Comparison of ENCODE assay signal across 35 cellular contexts in the genomic region with DNA sequence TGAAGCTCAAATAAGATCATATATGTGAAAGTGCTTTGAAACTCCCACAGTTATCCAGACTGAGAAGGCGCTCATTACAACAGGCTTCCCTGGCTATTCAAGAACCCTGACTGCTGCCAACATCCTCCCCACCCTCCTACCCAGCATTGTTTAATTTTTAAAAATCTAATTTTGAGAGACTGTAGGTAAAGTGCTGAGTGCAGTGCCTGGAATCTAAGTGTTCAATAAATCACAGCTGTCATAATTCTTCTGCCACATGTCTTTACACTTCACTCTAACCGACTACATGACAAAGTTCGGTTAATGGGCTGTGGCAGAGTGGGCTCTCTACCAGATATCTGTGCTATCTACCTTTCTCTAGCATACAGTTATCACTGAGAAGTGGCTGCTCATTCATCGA.
"Had no signal": no experiment of that assay in that cellular context is flagged by ENCODE, and none has a peak within 500 bp of the region (broad histone marks: within the 10 kb centered on the region; RNA-seq: fewer than 3 reads in every experiment).

No MANE protein-coding gene starts in this region.

- H3K4me1 ChIP-seq: ascending aorta, Peyer's patch, SJSA1 had no signal

- H3K27me3 Mint-ChIP-seq: activated CD4-positive, alpha-beta memory T cell treated with anti-CD3 and anti-CD28 coated beads, Interleukin-2, amount 10 ng/mL, durations not matched to agents 7 days and 5 days; activated CD8-positive, alpha-beta memory T cell treated with anti-CD3 and anti-CD28 coated beads, Interleukin-2, amount 10 ng/mL, durations not matched to agents 7 days and 5 days; activated naive CD4-positive, alpha-beta T cell treated with anti-CD3 and anti-CD28 coated beads, Interleukin-2, amount 50 U/mL, for 24 hours; activated T-helper 17 cell treated with anti-CD3 and anti-CD28 coated beads, Interleukin-2, amount 50 U/mL, for 72 hours had no signal

- H3K9me3 Mint-ChIP-seq: activated CD4-positive, alpha-beta memory T cell treated with anti-CD3 and anti-CD28 coated beads, Interleukin-2, amount 10 ng/mL, durations not matched to agents 7 days and 5 days; activated naive CD4-positive, alpha-beta T cell treated with anti-CD3 and anti-CD28 coated beads, Interleukin-2, amount 50 U/mL, for 24 hours; activated naive CD8-positive, alpha-beta T cell treated with anti-CD3 and anti-CD28 coated beads, Interleukin-2, amount 10 ng/mL, durations not matched to agents 7 days and 5 days had no signal

- H3K27me3 ChIP-seq: ascending aorta, MG63, Peyer's patch, SJSA1 had no signal

- ATAC-seq: activated CD8-positive, alpha-beta memory T cell treated with anti-CD3 and anti-CD28 coated beads, Interleukin-2, amount 10 ng/mL, durations not matched to agents 7 days and 5 days; activated T-cell treated with anti-CD3 and anti-CD28 coated beads, Interleukin-2, amount 50 U/mL, for 72 hours; activated T-helper 17 cell treated with anti-CD3 and anti-CD28 coated beads, Interleukin-2, amount 50 U/mL, for 72 hours; PC-3 had no signal

- H3K9me3 ChIP-seq: ascending aorta, MG63, Peyer's patch, SJSA1 had no signal

- H3K4me3 ChIP-seq: ascending aorta, MG63, Peyer's patch, SJSA1 had no signal

- H3K27ac ChIP-seq: ascending aorta, Peyer's patch, SJSA1, WERI-Rb-1 had no signal

- DNase-seq: activated CD4-positive, alpha-beta memory T cell treated with anti-CD3 and anti-CD28 coated beads, Interleukin-2, amount 10 ng/mL, durations not matched to agents 7 days and 5 days; activated CD4-positive, alpha-beta T cell treated with anti-CD3 and anti-CD28 coated beads for 1 hour; activated CD4-positive, alpha-beta T cell treated with anti-CD3 and anti-CD28 coated beads for 48 hours; activated CD4-positive, CD25-positive, alpha-beta regulatory T cell; activated CD8-positive, alpha-beta memory T cell treated with anti-CD3 and anti-CD28 coated beads for 24 hours; activated CD8-positive, alpha-beta memory T cell treated with anti-CD3 and anti-CD28 coated beads, Interleukin-2, amount 10 ng/mL, durations not matched to agents 7 days and 5 days; activated CD8-positive, alpha-beta memory T cell treated with anti-CD3 and anti-CD28 coated beads, Interleukin-2, amount 50 U/mL, for 48 hours; activated gamma-delta T cell; activated naive CD4-positive, alpha-beta T cell treated with Interleukin-2 at 50 U/mL for 16 hours; activated naive CD8-positive, alpha-beta T cell treated with anti-CD3 and anti-CD28 coated beads, Interleukin-2, amount 10 ng/mL, durations not matched to agents 7 days and 5 days; activated T-cell treated with anti-CD3 and anti-CD28 coated beads, Interleukin-2, amount 50 U/mL, for 72 hours; amygdala; caudate nucleus; cerebellar nuclear complex; Kasumi-1; KG1; MG63; NCI-H1092; NCI-H1436 treated with DMSO at 0.1 percent for 48 hours; NCI-H1694 treated with DMSO at 0.1 percent for 48 hours; NCI-H2081; NCI-H345; NCI-H524 treated with DMSO at 0.1 percent for 48 hours; NCI-H748 treated with DMSO at 0.1 percent for 48 hours; NK-92 treated with Interleukin-12 subunit alpha and Interleukin-12 subunit beta, amount 100 ng/mL, for 24 hours; PC-3; Peyer's patch; RPMI8226; SHP77 treated with DMSO at 0.1 percent for 48 hours; T1000; WERI-Rb-1 had no signal

- H3K36me3 Mint-ChIP-seq: activated CD8-positive, alpha-beta memory T cell treated with anti-CD3 and anti-CD28 coated beads, Interleukin-2, amount 10 ng/mL, durations not matched to agents 7 days and 5 days; activated naive CD4-positive, alpha-beta T cell treated with anti-CD3 and anti-CD28 coated beads, Interleukin-2, amount 50 U/mL, for 24 hours; activated naive CD8-positive, alpha-beta T cell treated with anti-CD3 and anti-CD28 coated beads, Interleukin-2, amount 10 ng/mL, durations not matched to agents 7 days and 5 days had no signal

- H3K36me3 ChIP-seq: ascending aorta, MG63, Peyer's patch, SJSA1, WERI-Rb-1 had no signal

- H3K27ac Mint-ChIP-seq: activated CD4-positive, alpha-beta memory T cell treated with anti-CD3 and anti-CD28 coated beads, Interleukin-2, amount 10 ng/mL, durations not matched to agents 7 days and 5 days; activated CD8-positive, alpha-beta memory T cell treated with anti-CD3 and anti-CD28 coated beads, Interleukin-2, amount 10 ng/mL, durations not matched to agents 7 days and 5 days; activated naive CD4-positive, alpha-beta T cell treated with anti-CD3 and anti-CD28 coated beads, Interleukin-2, amount 50 U/mL, for 24 hours; activated naive CD8-positive, alpha-beta T cell treated with anti-CD3 and anti-CD28 coated beads, Interleukin-2, amount 10 ng/mL, durations not matched to agents 7 days and 5 days; activated T-cell treated with anti-CD3 and anti-CD28 coated beads, Interleukin-2, amount 50 U/mL, for 72 hours; activated T-helper 17 cell treated with anti-CD3 and anti-CD28 coated beads, Interleukin-2, amount 50 U/mL, for 72 hours had no signal

- H3K4me3 Mint-ChIP-seq: activated CD4-positive, alpha-beta memory T cell treated with anti-CD3 and anti-CD28 coated beads, Interleukin-2, amount 10 ng/mL, durations not matched to agents 7 days and 5 days; activated CD8-positive, alpha-beta memory T cell treated with anti-CD3 and anti-CD28 coated beads, Interleukin-2, amount 10 ng/mL, durations not matched to agents 7 days and 5 days; activated naive CD4-positive, alpha-beta T cell treated with anti-CD3 and anti-CD28 coated beads, Interleukin-2, amount 50 U/mL, for 24 hours; activated naive CD8-positive, alpha-beta T cell treated with anti-CD3 and anti-CD28 coated beads, Interleukin-2, amount 10 ng/mL, durations not matched to agents 7 days and 5 days; activated T-cell treated with anti-CD3 and anti-CD28 coated beads, Interleukin-2, amount 50 U/mL, for 72 hours; activated T-helper 17 cell treated with anti-CD3 and anti-CD28 coated beads, Interleukin-2, amount 50 U/mL, for 72 hours had no signal

- H3K4me1 Mint-ChIP-seq: activated CD4-positive, alpha-beta memory T cell treated with anti-CD3 and anti-CD28 coated beads, Interleukin-2, amount 10 ng/mL, durations not matched to agents 7 days and 5 days; activated CD8-positive, alpha-beta memory T cell treated with anti-CD3 and anti-CD28 coated beads, Interleukin-2, amount 10 ng/mL, durations not matched to agents 7 days and 5 days; activated naive CD4-positive, alpha-beta T cell treated with anti-CD3 and anti-CD28 coated beads, Interleukin-2, amount 50 U/mL, for 24 hours; activated naive CD8-positive, alpha-beta T cell treated with anti-CD3 and anti-CD28 coated beads, Interleukin-2, amount 10 ng/mL, durations not matched to agents 7 days and 5 days; activated T-helper 17 cell treated with anti-CD3 and anti-CD28 coated beads, Interleukin-2, amount 50 U/mL, for 72 hours had no signal
